ENCODE assay signal across 8 cellular contexts in the genomic region with DNA sequence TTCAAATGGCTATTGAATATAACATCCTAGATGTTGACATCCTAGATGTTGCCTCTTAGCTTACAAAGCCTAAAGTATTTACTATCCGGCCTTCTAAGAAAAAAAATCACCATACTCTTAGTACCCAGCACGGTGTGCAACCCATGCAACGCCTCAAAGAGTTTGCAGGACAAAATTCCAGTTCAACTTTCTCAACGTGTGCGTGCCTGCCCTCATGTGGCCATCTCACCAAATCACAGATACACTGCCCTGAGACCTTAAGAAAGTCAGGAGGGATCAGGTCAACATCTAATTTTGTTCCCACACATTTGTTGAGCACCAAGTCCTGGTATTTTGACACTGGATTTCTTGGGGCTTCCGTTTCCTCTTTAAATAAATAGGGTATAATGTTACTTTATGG.
DNase-seq lines count a peak whose midpoint lies in the region; ATAC-seq and TF ChIP-seq lines count a peak whose summit lies in the region.

No MANE protein-coding gene starts in this region.

- no peak for ATAC-seq in GM21360 (IDR thresholded peaks at IDR 0.05; ENCODE audit: unreplicated experiment)
- ATAC-seq in GM18907 (IDR thresholded peaks at IDR 0.05; ENCODE audit: unreplicated experiment): no peak

- H2AFZ ChIP-seq in KMS-11 (ENCODE audit: low read depth) (no peak overlapping the region), osteoblast (ENCODE audit: low read length) (no peak overlapping the region)

- DNase-seq in NCI-H1694 treated with DMSO at 0.1 percent for 48 hours (lab: John Stamatoyannopoulos, UW) (peak; percentile 6), NCI-H1694 (lab: John Stamatoyannopoulos, UW) (no peak), T47D (ENCODE audit: low read depth in 1 of 2, low spot score in 1 of 2) (peak; percentile 60 to 64), osteoblast (ENCODE audit: insufficient read length, low spot score, missing footprints) (peak; percentile 89), anterior cingulate cortex (lab: John Stamatoyannopoulos, UW) (no peak)

- H3K9ac ChIP-seq in KMS-11: no peak overlapping the region

- H3K4me2 ChIP-seq in KMS-11 (no peak overlapping the region), osteoblast (ENCODE audit: insufficient read depth, low read length) (no peak overlapping the region)

- TF ChIP-seq CTCF in KMS-11 (conservative IDR thresholded peaks at IDR 0.05; ENCODE audit: low read depth, low read length): peak; percentile 58
- peak; percentile 65 for TF ChIP-seq CTCF in osteoblast (IDR thresholded peaks at IDR 0.05; ENCODE audit: extremely low read depth, low read depth, low read length)

- H3K79me2 ChIP-seq in KMS-11 (ENCODE audit: insufficient read depth, low read depth): no peaks in the 10 kb centered on the region
- H3K79me2 ChIP-seq in osteoblast (ENCODE audit: insufficient read depth, low read length): no peaks in the 10 kb centered on the region

- H3K9me3 ChIP-seq in osteoblast (ENCODE audit: low read depth, low read length): no peaks in the 10 kb centered on the region

- no peaks in the 10 kb centered on the region for H4K20me1 ChIP-seq in KMS-11 (ENCODE audit: insufficient read depth)
- H4K20me1 ChIP-seq in osteoblast (ENCODE audit: insufficient read depth, low read length): peaks cover 30% of the 10 kb centered on the region

- H3K36me3 ChIP-seq in KMS-11 (ENCODE audit: insufficient read depth) (no peaks in the 10 kb centered on the region), osteoblast (ENCODE audit: insufficient read depth, low read length) (peaks cover 54% of the 10 kb centered on the region)

- H3K27ac ChIP-seq in KMS-11: no peak overlapping the region
- H3K27ac ChIP-seq in osteoblast (ENCODE audit: low read depth, low read length): no peak overlapping the region

- H3K27me3 ChIP-seq in KMS-11 (ENCODE audit: insufficient read depth, low read depth) (no peaks in the 10 kb centered on the region), osteoblast (ENCODE audit: insufficient read depth, low read length) (no peaks in the 10 kb centered on the region)

- no peak overlapping the region for H3K4me3 ChIP-seq in KMS-11 (IDR thresholded peaks at IDR 0.05; ENCODE audit: insufficient read depth, low read depth, low read length)
- no peak overlapping the region for H3K4me3 ChIP-seq in osteoblast (ENCODE audit: insufficient read depth, low read length)

- H3K4me1 ChIP-seq in KMS-11 (ENCODE audit: low read depth, poor library complexity, severe bottlenecking) (peaks cover 20% of the 10 kb centered on the region), osteoblast (ENCODE audit: insufficient read depth, low read length) (peaks cover 7% of the 10 kb centered on the region)

- in situ Hi-C loops in T47D (cut with HindIII; ENCODE audit: low pct_unique_long_range_greater_than_20kb, low sequenced_read_pairs): no loop called here

Comparison
In these comparisons a context has a peak if more than half of its experiments do, and no peak if none do; other contexts are left out.
1. DNase-seq: peak in NCI-H1694 treated with DMSO at 0.1 percent for 48 hours (single experiment), T47D (2 of 2) and osteoblast (single experiment); none in NCI-H1694 (single experiment) and anterior cingulate cortex (0 of 58).